2 cellular contexts compared by ENCODE assay signal in genomic region chr4:151404802-151405201, GRCh38. TPM values are rescaled to one million over a fixed set of nuclear protein-coding genes. Genes with fewer than 3 reads are reported as not detected.
"Had no signal": no experiment of that assay in that cellular context is flagged by ENCODE, and none has a peak within 500 bp of the region (broad histone marks: within the 10 kb centered on the region; RNA-seq: fewer than 3 reads in every experiment).

No MANE protein-coding gene starts in this region.

RNA-seq across cellular contexts. Expression of gene FHIP1A, which starts 4.2 kb away (rescaled TPM):
- polyA plus RNA-seq: immature natural killer cell; naive thymus-derived CD4-positive, alpha-beta T cell had no signal
